Comparison of ENCODE assay signal across 9 cellular contexts in genomic region chr1:54053745-54054437, GRCh38. TPM values are rescaled to one million over a fixed set of nuclear protein-coding genes. Genes with fewer than 3 reads are reported as not detected.
A peak's percentile ranks its signal among the peaks of the same experiment; 100 is the strongest.
DNase-seq lines count a peak whose midpoint lies in the region; ATAC-seq, FAIRE-seq and TF ChIP-seq lines count a peak whose summit lies in the region.
"Had no signal": no experiment of that assay in that cellular context is flagged by ENCODE, and none has a peak within 500 bp of the region (broad histone marks: within the 10 kb centered on the region; RNA-seq: fewer than 3 reads in every experiment).

No MANE protein-coding gene starts in this region.

- H3K36me3 ChIP-seq in H7 (replicated peaks; ENCODE audit: control insufficient read depth, insufficient read depth, low read length), result no peaks in the 10 kb centered on the region
- H3K36me3 ChIP-seq in kidney (ENCODE audit: control insufficient read depth in 1 of 2, insufficient read depth in 2 of 2, low read length in 2 of 2), result no peaks in the 10 kb centered on the region
- no peaks in the 10 kb centered on the region for H3K36me3 ChIP-seq in upper lobe of right lung

- no peak for TF ChIP-seq CTCF in AG10803 (conservative IDR thresholded peaks at IDR 0.05; ENCODE audit: low read length)
- no peak for TF ChIP-seq CTCF in VCaP (conservative IDR thresholded peaks at IDR 0.05)
- no peak for TF ChIP-seq CTCF in kidney (IDR thresholded peaks at IDR 0.05; ENCODE audit: borderline replicate concordance, extremely low read depth, insufficient read depth)
- no peak for TF ChIP-seq CTCF in upper lobe of right lung (IDR thresholded peaks at IDR 0.05)

- peaks cover 7 to 12% of the 10 kb centered on the region in 2 donors for H3K4me1 ChIP-seq in kidney (ENCODE audit: control insufficient read depth in 1 of 2, insufficient read depth in 1 of 2, low read depth in 1 of 2, low read length in 2 of 2)
- peaks cover 35% of the 10 kb centered on the region for H3K4me1 ChIP-seq in upper lobe of right lung

- H3K4me3 ChIP-seq in AG10803 (ENCODE audit: low read length), result peak overlapping the region; percentile 91
- peak overlapping the region; percentile 97 for H3K4me3 ChIP-seq in H7 (ENCODE audit: insufficient read depth, low read depth, low read length)
- peak overlapping the region; percentile 95 to 97 for H3K4me3 ChIP-seq in kidney (ENCODE audit: low read length in 2 of 2)
- H3K4me3 ChIP-seq in upper lobe of right lung, result peak overlapping the region; percentile 91

- no peak for ATAC-seq in upper lobe of right lung
- no peak for ATAC-seq in GM21619 (IDR thresholded peaks at IDR 0.05; ENCODE audit: unreplicated experiment)
- ATAC-seq in GM21423 (IDR thresholded peaks at IDR 0.05; ENCODE audit: unreplicated experiment), result no peak

- intact Hi-C loops in kidney (cut with DNase I), result no loop called here
- intact Hi-C loops in upper lobe of right lung (cut with DNase I), result no loop called here

- H3K27me3 ChIP-seq in H7 (ENCODE audit: control insufficient read depth, insufficient read depth, low read length), result no peaks in the 10 kb centered on the region
- no peaks in the 10 kb centered on the region for H3K27me3 ChIP-seq in upper lobe of right lung

- H3K9ac ChIP-seq in kidney (ENCODE audit: low read length in 2 of 2), result peak overlapping the region; percentile 70 to 95

- no peak for FAIRE-seq in kidney (lab: Jason Lieb, UNC)

- H3K27ac ChIP-seq in VCaP, result peak overlapping the region; percentile 92
- H3K27ac ChIP-seq in kidney (ENCODE audit: low read depth in 2 of 2, low read length in 2 of 2), result peak overlapping the region; percentile 89 to 90
- H3K27ac ChIP-seq in upper lobe of right lung, result peak overlapping the region; percentile 98

- peak; percentile 33 for DNase-seq in AG10803 (ENCODE audit: low read depth)
- no peak for DNase-seq in H7
- no peak for DNase-seq in kidney
- DNase-seq in upper lobe of right lung, result no peak
- no peak for DNase-seq in H4 (ENCODE audit: low spot score)

- H3K9me3 ChIP-seq in kidney (ENCODE audit: control insufficient read depth in 1 of 2, low read length in 2 of 2) (no peaks in the 10 kb centered on the region), upper lobe of right lung (no peaks in the 10 kb centered on the region)

RNA-seq across cellular contexts. Expression of gene TCEANC2, which starts 0.5 kb away (rescaled TPM):
- total RNA-seq in H7 (2014; rRNA removed; shearing (Covaris generic)), result 4.3 and 6.4 TPM in 2 replicates
- total RNA-seq in kidney (5.1 TPM), upper lobe of right lung (4.7 TPM)
- 3.1 TPM for polyA plus RNA-seq in kidney (ENCODE audit: insufficient read depth, low read depth, low replicate concordance)
- 2.8 and 3.9 TPM in 2 replicates for total RNA-seq in H4 (2014; rRNA removed; shearing (Covaris generic))

RNA-seq across cellular contexts. Expression of gene TMEM59, which starts 0.9 kb away (rescaled TPM):
- 127 and 136 TPM in 2 replicates for total RNA-seq in H7 (2014; rRNA removed; shearing (Covaris generic))
- 475 TPM for total RNA-seq in kidney
- 521 TPM for polyA plus RNA-seq in kidney (ENCODE audit: insufficient read depth, low read depth, low replicate concordance)
- 440 TPM for total RNA-seq in upper lobe of right lung
- 419 and 447 TPM in 2 replicates for total RNA-seq in H4 (2014; rRNA removed; shearing (Covaris generic))

RNA-seq across cellular contexts. Expression of gene LDLRAD1, which starts 35.9 kb away (rescaled TPM):
- not detected in 2 replicates for total RNA-seq in H7 (2014; rRNA removed; shearing (Covaris generic))
- not detected for total RNA-seq in kidney
- not detected for polyA plus RNA-seq in kidney (ENCODE audit: insufficient read depth, low read depth, low replicate concordance)
- total RNA-seq in upper lobe of right lung, result 0.41 TPM
- total RNA-seq in H4 (2014; rRNA removed; shearing (Covaris generic)), result not detected in 2 replicates
- total RNA-seq: myocyte had no signal
